ENCODE assay signal across 8 cellular contexts in the genomic region with DNA sequence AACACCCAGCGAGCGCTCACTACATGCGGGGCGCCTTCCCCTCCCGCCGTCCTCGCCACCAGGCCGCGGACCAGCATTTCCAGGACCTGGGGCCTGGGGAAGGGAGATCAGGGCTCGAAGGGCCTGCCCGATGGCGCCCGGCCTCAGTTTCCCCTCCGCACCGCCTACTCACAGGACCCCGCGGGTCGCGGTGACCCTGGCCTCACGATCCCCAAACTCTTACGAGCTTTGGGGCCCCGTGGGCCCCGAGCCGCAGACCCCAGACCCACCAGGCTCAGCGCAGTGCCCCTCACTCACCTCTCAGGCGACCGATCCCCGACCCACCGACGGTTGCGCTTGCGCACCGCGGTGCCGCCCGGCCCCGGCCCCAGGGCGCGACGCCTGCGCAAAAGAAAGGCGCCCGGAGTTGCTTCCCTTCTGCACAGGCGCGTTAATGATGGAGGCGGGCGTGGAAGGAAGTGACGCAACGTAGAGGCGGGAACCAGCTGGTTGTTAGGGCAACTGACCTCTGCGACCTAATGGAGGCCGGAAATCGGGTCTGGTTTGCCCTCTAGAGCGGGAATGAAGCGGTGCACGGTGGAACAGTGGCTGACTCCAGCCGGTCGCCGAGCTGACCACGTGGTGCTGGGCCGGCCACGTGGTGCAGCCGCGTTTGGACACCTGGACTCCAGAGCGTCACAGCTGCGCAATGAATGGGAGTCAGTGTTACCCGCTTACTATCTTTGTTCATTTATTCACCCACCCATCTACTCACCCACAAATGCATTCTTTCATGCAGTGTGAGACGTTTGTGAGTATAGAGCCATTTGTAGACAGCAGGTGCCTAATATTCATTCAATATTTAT. TPM values are rescaled to one million over a fixed set of nuclear protein-coding genes. Genes with fewer than 3 reads are reported as not detected.
DNase-seq lines count a peak whose midpoint lies in the region; ATAC-seq and TF ChIP-seq lines count a peak whose summit lies in the region.

A gene with protein sequence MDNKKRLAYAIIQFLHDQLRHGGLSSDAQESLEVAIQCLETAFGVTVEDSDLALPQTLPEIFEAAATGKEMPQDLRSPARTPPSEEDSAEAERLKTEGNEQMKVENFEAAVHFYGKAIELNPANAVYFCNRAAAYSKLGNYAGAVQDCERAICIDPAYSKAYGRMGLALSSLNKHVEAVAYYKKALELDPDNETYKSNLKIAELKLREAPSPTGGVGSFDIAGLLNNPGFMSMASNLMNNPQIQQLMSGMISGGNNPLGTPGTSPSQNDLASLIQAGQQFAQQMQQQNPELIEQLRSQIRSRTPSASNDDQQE (minus strand): TSS at position 338 of the 845 bp plus-strand sequence. CDS start 14,205 bp downstream, outside the sequence.

- H3K4me1 ChIP-seq in NT2/D1 (ENCODE audit: insufficient read depth, insufficient read length) (peaks cover 11% of the 10 kb centered on the region), endocrine pancreas (ENCODE audit: control insufficient read depth, insufficient read depth, low read length) (no peaks in the 10 kb centered on the region), mesenchymal stem cell (ENCODE audit: control insufficient read depth, insufficient read depth, low read depth, low read length) (peaks cover 22% of the 10 kb centered on the region)

- no peak within 1 kb of the TSS for H2AK5ac ChIP-seq in mesenchymal stem cell (ENCODE audit: low read length, severe bottlenecking)

- peak within 1 kb of the TSS; percentile 0 for H4K91ac ChIP-seq in mesenchymal stem cell (ENCODE audit: low read length)

- H2BK120ac ChIP-seq in mesenchymal stem cell (ENCODE audit: low read depth, low read length): no peak within 1 kb of the TSS

- peak within 1 kb of the TSS; percentile 18 to 73 for H3K4ac ChIP-seq in mesenchymal stem cell (ENCODE audit: low read depth in 1 of 2, low read length in 2 of 2)

- peaks cover 55% of the 10 kb centered on the region for H3K36me3 ChIP-seq in NT2/D1 (ENCODE audit: insufficient read depth, insufficient read length, low read length)
- no peaks in the 10 kb centered on the region for H3K36me3 ChIP-seq in endocrine pancreas (ENCODE audit: control insufficient read depth, insufficient read depth, low read length)
- peaks cover 0 to 26% of the 10 kb centered on the region in 2 experiments for H3K36me3 ChIP-seq in mesenchymal stem cell (ENCODE audit: control insufficient read depth in 1 of 2, insufficient read depth in 2 of 2, low read depth in 1 of 2, low read length in 2 of 2)

- CTCF ChIA-PET in Calu3 (lab: Charles Lee): interaction anchor here (0.5 to 1.1 kb wide), 3 partner anchors 104 to 627 kb away, joined by 3 to 4 read pairs (median 3); no protein-coding TSS in a partner anchor
- CTCF ChIA-PET in activated CD8-positive, alpha-beta memory T cell treated with anti-CD3 and anti-CD28 coated beads, Interleukin-2, amount 10 ng/mL, durations not matched to agents 7 days and 5 days (lab: Charles Lee): interaction anchor here (0.8 to 1.7 kb wide), 5 partner anchors 18 to 167 kb away, joined by 3 to 4 read pairs (median 3); no protein-coding TSS in a partner anchor

- peak within 1 kb of the TSS; percentile 99 for H3K9ac ChIP-seq in NT2/D1 (ENCODE audit: insufficient read length, low read depth)
- H3K9ac ChIP-seq in endocrine pancreas (ENCODE audit: control insufficient read depth, insufficient read depth, low read length): peak within 1 kb of the TSS; percentile 92
- peak within 1 kb of the TSS; percentile 99 for H3K9ac ChIP-seq in mesenchymal stem cell (ENCODE audit: low read length)

- peak within 1 kb of the TSS in 1 of 2 experiments; percentile 67 for H2BK12ac ChIP-seq in mesenchymal stem cell (ENCODE audit: low read length in 2 of 2)

- intact Hi-C loops in Calu3 (cut with micrococcal nuclease; ENCODE audit: unreplicated experiment): no loop called here

- H3K79me1 ChIP-seq in mesenchymal stem cell (replicated peaks; ENCODE audit: low read length, poor library complexity, severe bottlenecking): peaks cover 2% of the 10 kb centered on the region

- ATAC-seq in GM21381 (IDR thresholded peaks at IDR 0.05; ENCODE audit: unreplicated experiment): peak; percentile 67
- peak; percentile 69 for ATAC-seq in activated CD8-positive, alpha-beta memory T cell treated with anti-CD3 and anti-CD28 coated beads, Interleukin-2, amount 10 ng/mL, durations not matched to agents 7 days and 5 days

- H3K9me3 ChIP-seq in NT2/D1 (ENCODE audit: insufficient read depth, low read length) (peaks cover 5% of the 10 kb centered on the region; the same call in 1 of the 2 replicates), endocrine pancreas (ENCODE audit: control insufficient read depth, low read length) (no peaks in the 10 kb centered on the region), mesenchymal stem cell (ENCODE audit: control insufficient read depth, low read length) (no peaks in the 10 kb centered on the region)

- H3K27ac Mint-ChIP-seq in Calu3 (ENCODE audit: unreplicated experiment): peak within 1 kb of the TSS; percentile 84
- peak within 1 kb of the TSS; percentile 92 for H3K27ac Mint-ChIP-seq in activated CD8-positive, alpha-beta memory T cell treated with anti-CD3 and anti-CD28 coated beads, Interleukin-2, amount 10 ng/mL, durations not matched to agents 7 days and 5 days

- TF ChIP-seq CTCF in Calu3 (IDR thresholded peaks at IDR 0.05; ENCODE audit: unreplicated experiment): no peak

- peak within 1 kb of the TSS; percentile 3 to 94 for H3K18ac ChIP-seq in mesenchymal stem cell (ENCODE audit: low read depth in 1 of 2, low read length in 2 of 2)

- H3K27me3 Mint-ChIP-seq in Calu3 (ENCODE audit: unreplicated experiment): no peaks in the 10 kb centered on the region
- H3K27me3 Mint-ChIP-seq in activated CD8-positive, alpha-beta memory T cell treated with anti-CD3 and anti-CD28 coated beads, Interleukin-2, amount 10 ng/mL, durations not matched to agents 7 days and 5 days: no peaks in the 10 kb centered on the region

- H3K27ac ChIP-seq in mesenchymal stem cell (ENCODE audit: low read length, poor library complexity, severe bottlenecking): peak within 1 kb of the TSS; percentile 77

- H3K4me3 ChIP-seq in NT2/D1 (ENCODE audit: insufficient read length, low read depth) (peak within 1 kb of the TSS; percentile 100), endocrine pancreas (ENCODE audit: control insufficient read depth, insufficient read depth, low read length) (peak within 1 kb of the TSS; percentile 85), mesenchymal stem cell (ENCODE audit: insufficient read depth in 1 of 2, low read depth in 1 of 2, low read length in 2 of 2) (peak within 1 kb of the TSS; percentile 88 to 99)

- H3K4me2 ChIP-seq in mesenchymal stem cell (ENCODE audit: low read length, poor library complexity, severe bottlenecking): peak within 1 kb of the TSS; percentile 85

- H3K4me3 Mint-ChIP-seq in Calu3 (ENCODE audit: low read depth, unreplicated experiment): peak within 1 kb of the TSS; percentile 75
- peak within 1 kb of the TSS; percentile 88 for H3K4me3 Mint-ChIP-seq in activated CD8-positive, alpha-beta memory T cell treated with anti-CD3 and anti-CD28 coated beads, Interleukin-2, amount 10 ng/mL, durations not matched to agents 7 days and 5 days

- H4K8ac ChIP-seq in mesenchymal stem cell (ENCODE audit: low read length): peak within 1 kb of the TSS; percentile 47

- H3K14ac ChIP-seq in mesenchymal stem cell (ENCODE audit: low read length in 2 of 2): peak within 1 kb of the TSS in 1 of 2 experiments; percentile 98

- H3K4me1 Mint-ChIP-seq in Calu3 (ENCODE audit: low read depth, unreplicated experiment): peaks cover 14% of the 10 kb centered on the region
- peaks cover 62% of the 10 kb centered on the region for H3K4me1 Mint-ChIP-seq in activated CD8-positive, alpha-beta memory T cell treated with anti-CD3 and anti-CD28 coated beads, Interleukin-2, amount 10 ng/mL, durations not matched to agents 7 days and 5 days

- DNase-seq in Calu3 (peak; percentile 93), HUDEP-2 (lab: John Stamatoyannopoulos, UW; ENCODE audit: unreplicated experiment in 76 of 76) (peak in 75 of 76 experiments; percentile 84 to 100 (median 99)), NT2/D1 (ENCODE audit: low read depth, low spot score) (peak; percentile 99), mesenchymal stem cell (peak; percentile 99)
- DNase-seq in activated CD8-positive, alpha-beta memory T cell treated with anti-CD3 and anti-CD28 coated beads, Interleukin-2, amount 10 ng/mL, durations not matched to agents 7 days and 5 days: peak; percentile 99
- DNase-seq in stimulated activated CD8-positive, alpha-beta memory T cell treated with anti-CD3 and anti-CD28 coated beads, Interleukin-12 subunit alpha, Interleukin-12 subunit beta, amount 100 ng/mL, for 4 hours (ENCODE audit: low read depth): peak; percentile 95

- no peak within 1 kb of the TSS for H2BK5ac ChIP-seq in mesenchymal stem cell (ENCODE audit: low read depth, low read length, poor library complexity, severe bottlenecking)

- WGBS in mesenchymal stem cell: 2% methylated on average over 57 of the region's 68 CpGs

- peak within 1 kb of the TSS; percentile 73 for H2AFZ ChIP-seq in mesenchymal stem cell (ENCODE audit: low read depth, low read length)

- no peak within 1 kb of the TSS for H2BK15ac ChIP-seq in mesenchymal stem cell (ENCODE audit: low read depth, poor library complexity, severe bottlenecking)

- no peaks in the 10 kb centered on the region for H3K9me3 Mint-ChIP-seq in Calu3 (ENCODE audit: low read depth, unreplicated experiment)
- no peaks in the 10 kb centered on the region for H3K9me3 Mint-ChIP-seq in activated CD8-positive, alpha-beta memory T cell treated with anti-CD3 and anti-CD28 coated beads, Interleukin-2, amount 10 ng/mL, durations not matched to agents 7 days and 5 days (ENCODE audit: low read depth)

- peak within 1 kb of the TSS in 1 of 2 experiments; percentile 98 for H3K23ac ChIP-seq in mesenchymal stem cell (ENCODE audit: low read length in 2 of 2)

- H3K36me3 Mint-ChIP-seq in Calu3 (ENCODE audit: insufficient read depth, unreplicated experiment): peaks cover 47% of the 10 kb centered on the region
- H3K36me3 Mint-ChIP-seq in activated CD8-positive, alpha-beta memory T cell treated with anti-CD3 and anti-CD28 coated beads, Interleukin-2, amount 10 ng/mL, durations not matched to agents 7 days and 5 days: peaks cover 10% of the 10 kb centered on the region

- no peaks in the 10 kb centered on the region for H3K27me3 ChIP-seq in NT2/D1 (ENCODE audit: insufficient read depth, insufficient read length)
- no peaks in the 10 kb centered on the region for H3K27me3 ChIP-seq in endocrine pancreas (ENCODE audit: control insufficient read depth, insufficient read depth, low read length)
- no peaks in the 10 kb centered on the region for H3K27me3 ChIP-seq in mesenchymal stem cell (ENCODE audit: control insufficient read depth in 1 of 2, insufficient read depth in 1 of 2, low read length in 2 of 2)

- no TSS peak for BruUV-seq in Calu3 (replicated peaks; lab: Mats Ljungman, UMichigan)

RNA-seq across cellular contexts. Expression of the gene that starts here (rescaled TPM):
- 44.7 and 48.3 TPM in 2 replicates for total RNA-seq in Calu3 (2022)
- total RNA-seq in activated CD8-positive, alpha-beta memory T cell treated with anti-CD3 and anti-CD28 coated beads, Interleukin-2, amount 10 ng/mL, durations not matched to agents 7 days and 5 days: 10 to 100 TPM; 49.3 to 58.6 TPM
- polyA plus RNA-seq in mesenchymal stem cell (2013, experiment 1 of 2): 51.4 TPM
- polyA plus RNA-seq in mesenchymal stem cell (2013, experiment 2 of 2): 49.6 TPM

Comparison
In these comparisons a context has a peak if more than half of its experiments do, and no peak if none do; other contexts are left out.
1. Peak in every context shown above with its lines: DNase-seq, ATAC-seq, H3K4me3 ChIP-seq and H3K27ac ChIP-seq.